In genomic region chr17:4188076-4188475, GRCh38 we compare ENCODE assay signal across 14 cellular contexts.
"Had no signal": no experiment of that assay in that cellular context is flagged by ENCODE, and none has a peak within 500 bp of the region (broad histone marks: within the 10 kb centered on the region; RNA-seq: fewer than 3 reads in every experiment).

No MANE protein-coding gene starts in this region.

- H3K27me3 ChIP-seq: SJSA1, spleen, tibial nerve had no signal

- H3K4me1 ChIP-seq: SJSA1 had no signal

- H3K4me3 ChIP-seq: SJSA1, spleen, tibial nerve had no signal

- H3K9me3 Mint-ChIP-seq: activated B cell treated with CpG ODN at 0.5 μM for 24 hours; activated naive CD4-positive, alpha-beta T cell treated with anti-CD3 and anti-CD28 coated beads for 36 hours; activated naive CD8-positive, alpha-beta T cell treated with anti-CD3 and anti-CD28 coated beads, Interleukin-2, amount 50 U/mL, for 24 hours; nephron had no signal

- H3K4me3 Mint-ChIP-seq: activated B cell treated with CpG ODN at 0.5 μM for 24 hours; activated naive CD4-positive, alpha-beta T cell treated with anti-CD3 and anti-CD28 coated beads for 36 hours; activated naive CD8-positive, alpha-beta T cell treated with anti-CD3 and anti-CD28 coated beads, Interleukin-2, amount 50 U/mL, for 24 hours; nephron had no signal

- DNase-seq: activated B cell treated with CpG ODN at 0.5 μM for 24 hours; activated CD4-positive, alpha-beta T cell treated with anti-CD3 and anti-CD28 coated beads for 48 hours; activated naive CD4-positive, alpha-beta T cell treated with anti-CD3 and anti-CD28 coated beads for 36 hours; activated naive CD8-positive, alpha-beta T cell treated with anti-CD3 and anti-CD28 coated beads, Interleukin-2, amount 50 U/mL, for 24 hours; aorta; effector memory CD4-positive, alpha-beta T cell; erythroblast; hippocampal formation; left ventricle myocardium superior; mesenchymal stem cell had no signal

- H3K4me1 Mint-ChIP-seq: activated B cell treated with CpG ODN at 0.5 μM for 24 hours had no signal

- H3K27me3 Mint-ChIP-seq: activated B cell treated with CpG ODN at 0.5 μM for 24 hours; activated naive CD8-positive, alpha-beta T cell treated with anti-CD3 and anti-CD28 coated beads, Interleukin-2, amount 50 U/mL, for 24 hours had no signal

- H3K27ac Mint-ChIP-seq: activated B cell treated with CpG ODN at 0.5 μM for 24 hours; activated naive CD4-positive, alpha-beta T cell treated with anti-CD3 and anti-CD28 coated beads for 36 hours; activated naive CD8-positive, alpha-beta T cell treated with anti-CD3 and anti-CD28 coated beads, Interleukin-2, amount 50 U/mL, for 24 hours had no signal

- H3K9me3 ChIP-seq: SJSA1, spleen, tibial nerve had no signal

- H3K27ac ChIP-seq: SJSA1, tibial nerve had no signal
